Comparison of ENCODE assay signal across 16 cellular contexts in the genomic region with DNA sequence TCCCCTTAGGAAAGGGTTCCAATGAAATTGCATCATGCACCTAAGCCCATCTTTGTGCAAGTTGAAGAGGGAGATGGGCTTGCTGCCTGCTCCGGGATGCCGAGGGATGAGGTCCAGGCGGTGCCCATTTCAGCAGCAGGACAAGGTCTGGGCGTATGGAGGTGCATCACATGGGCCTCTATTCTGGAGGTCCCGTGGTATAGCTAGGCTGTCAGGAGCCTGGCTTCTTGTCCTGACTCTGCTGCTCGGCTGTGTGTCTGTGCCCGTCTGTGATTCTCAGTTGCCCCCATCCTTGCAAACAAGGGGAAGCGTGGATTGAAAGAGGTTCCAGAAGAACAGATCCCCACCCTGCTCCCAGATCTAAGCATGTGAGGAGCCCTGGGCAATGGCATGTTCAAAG.
A peak's percentile ranks its signal among the peaks of the same experiment; 100 is the strongest.
DNase-seq lines count a peak whose midpoint lies in the region; ATAC-seq, FAIRE-seq and TF ChIP-seq lines count a peak whose summit lies in the region.
"Had no signal": no experiment of that assay in that cellular context is flagged by ENCODE, and none has a peak within 500 bp of the region (broad histone marks: within the 10 kb centered on the region; RNA-seq: fewer than 3 reads in every experiment).

No MANE protein-coding gene starts in this region.

- H3K4me2 ChIP-seq in osteoblast (ENCODE audit: insufficient read depth, low read length) (no peak overlapping the region), smooth muscle cell (no peak overlapping the region)
- H3K4me2 ChIP-seq: BLaER1 had no signal

- H3K9ac ChIP-seq in smooth muscle cell (ENCODE audit: low read depth) = no peak overlapping the region
- H3K9ac ChIP-seq: BLaER1 had no signal

- WGBS in smooth muscle cell (ENCODE audit: low lambda C conversion rate) = 90% methylated on average over 8 of the region's 8 CpGs

- no peak for FAIRE-seq in H54 (lab: Jason Lieb, UNC)
- FAIRE-seq: H1, HTR-8/SVneo had no signal

- TF ChIP-seq POLR2A in H54 (IDR thresholded peaks at IDR 0.05; ENCODE audit: low read depth, low read length) = no peak

- H2AFZ ChIP-seq in osteoblast (ENCODE audit: low read length) (no peak overlapping the region), smooth muscle cell (ENCODE audit: low read depth) (no peak overlapping the region)

- H4K20me1 ChIP-seq in osteoblast (ENCODE audit: insufficient read depth, low read length) (peaks cover 4% of the 10 kb centered on the region), smooth muscle cell (ENCODE audit: low read depth) (no peaks in the 10 kb centered on the region)
- H4K20me1 ChIP-seq: BLaER1 had no signal

- H3K79me2 ChIP-seq in osteoblast (ENCODE audit: insufficient read depth, low read length) (no peaks in the 10 kb centered on the region), smooth muscle cell (ENCODE audit: low read depth) (no peaks in the 10 kb centered on the region)

- intact Hi-C loops in upper lobe of right lung (cut with DNase I) = no loop called here

- H3K4me1 ChIP-seq in osteoblast (ENCODE audit: insufficient read depth, low read length) = peaks cover 15% of the 10 kb centered on the region
- H3K4me1 ChIP-seq in upper lobe of right lung = peaks cover 11% of the 10 kb centered on the region
- H3K4me1 ChIP-seq in smooth muscle cell (ENCODE audit: low read depth) = peaks cover 8% of the 10 kb centered on the region
- H3K4me1 ChIP-seq: BLaER1 had no signal

- no peak for ATAC-seq in upper lobe of right lung

- H3F3A ChIP-seq in smooth muscle cell (ENCODE audit: low read depth) = no peaks in the 10 kb centered on the region

- H3K27ac ChIP-seq in coronary artery (no peak overlapping the region), osteoblast (ENCODE audit: low read depth, low read length) (no peak overlapping the region), upper lobe of right lung (no peak overlapping the region), smooth muscle cell (ENCODE audit: low read depth) (no peak overlapping the region)
- H3K27ac ChIP-seq: BLaER1 had no signal

- H3K27me3 ChIP-seq in osteoblast (ENCODE audit: insufficient read depth, low read length) (peaks cover 19% of the 10 kb centered on the region), upper lobe of right lung (peaks cover 40% of the 10 kb centered on the region), smooth muscle cell (ENCODE audit: low read depth) (peaks cover 69% of the 10 kb centered on the region)
- H3K27me3 ChIP-seq: BLaER1 had no signal

- DNase-seq in GM20000 (ENCODE audit: low spot score) (peak; percentile 10), coronary artery (ENCODE audit: low spot score) (peak; percentile 47), osteoblast (ENCODE audit: insufficient read length, low spot score, missing footprints) (peak; percentile 41), upper lobe of right lung (peak; percentile 13), smooth muscle cell (lab: John Stamatoyannopoulos, UW; ENCODE audit: unreplicated experiment) (no peak), H54 (ENCODE audit: insufficient read length, low spot score) (no peak), anterior cingulate cortex (lab: John Stamatoyannopoulos, UW) (no peak)
- DNase-seq: 8988T; CD4-positive, alpha-beta memory T cell; DMS79 treated with DMSO at 0.1 percent for 48 hours; GF-D8; HCEC 1CT; IMR-90 had no signal

- H3K9me3 ChIP-seq in osteoblast (ENCODE audit: low read depth, low read length) = no peaks in the 10 kb centered on the region
- H3K9me3 ChIP-seq in upper lobe of right lung = no peaks in the 10 kb centered on the region
- no peaks in the 10 kb centered on the region for H3K9me3 ChIP-seq in smooth muscle cell (replicated peaks; ENCODE audit: low read depth)
- H3K9me3 ChIP-seq: BLaER1 had no signal

- H3K4me3 ChIP-seq in coronary artery (no peak overlapping the region), osteoblast (ENCODE audit: insufficient read depth, low read length) (no peak overlapping the region), upper lobe of right lung (no peak overlapping the region), smooth muscle cell (no peak overlapping the region)
- H3K4me3 ChIP-seq: BLaER1 had no signal

- H3K36me3 ChIP-seq in osteoblast (ENCODE audit: insufficient read depth, low read length) (no peaks in the 10 kb centered on the region), upper lobe of right lung (no peaks in the 10 kb centered on the region), smooth muscle cell (ENCODE audit: low read depth) (no peaks in the 10 kb centered on the region)
- H3K36me3 ChIP-seq: BLaER1 had no signal

- TF ChIP-seq CTCF in GM20000 (IDR thresholded peaks at IDR 0.05; ENCODE audit: extremely low read depth, missing control alignments) = no peak
- TF ChIP-seq CTCF in coronary artery (IDR thresholded peaks at IDR 0.05) = no peak
- no peak for TF ChIP-seq CTCF in osteoblast (IDR thresholded peaks at IDR 0.05; ENCODE audit: extremely low read depth, low read depth, low read length)
- TF ChIP-seq CTCF in upper lobe of right lung (IDR thresholded peaks at IDR 0.05) = no peak
- TF ChIP-seq CTCF in smooth muscle cell (IDR thresholded peaks at IDR 0.05; ENCODE audit: borderline replicate concordance, insufficient read depth, poor library complexity, severe bottlenecking) = no peak

Comparison
In these comparisons a context has a peak if more than half of its experiments do, and no peak if none do; other contexts are left out.
1. DNase-seq: peak in GM20000 (single experiment), coronary artery (single experiment), osteoblast (single experiment) and upper lobe of right lung (single experiment); none in smooth muscle cell (single experiment), H54 (single experiment) and anterior cingulate cortex (0 of 58).